In genomic region chr2:46847726-46848421, GRCh38 we compare ENCODE assay signal across 9 cellular contexts.
DNase-seq lines count a peak whose midpoint lies in the region; ATAC-seq, FAIRE-seq and TF ChIP-seq lines count a peak whose summit lies in the region.
"Had no signal": no experiment of that assay in that cellular context is flagged by ENCODE, and none has a peak within 500 bp of the region (broad histone marks: within the 10 kb centered on the region; RNA-seq: fewer than 3 reads in every experiment).

No MANE protein-coding gene starts in this region.

- H3K4me3 ChIP-seq in A549 (no peak overlapping the region), SJCRH30 (no peak overlapping the region), pancreas (no peak overlapping the region), Caco-2 (ENCODE audit: low read depth, low read length) (no peak overlapping the region), MG63 (no peak overlapping the region)
- H3K4me3 ChIP-seq: SK-N-MC had no signal

- TF ChIP-seq CTCF in A549 (IDR thresholded peaks at IDR 0.05), result no peak
- TF ChIP-seq CTCF in pancreas (IDR thresholded peaks at IDR 0.05), result no peak
- TF ChIP-seq CTCF in Caco-2 (IDR thresholded peaks at IDR 0.05; ENCODE audit: insufficient read depth in 1 of 2, low read depth in 1 of 2, low read length in 1 of 2, severe bottlenecking in 1 of 2, unreplicated experiment in 1 of 2), result no peak

- H3K9me3 ChIP-seq in A549, result peaks cover 2% of the 10 kb centered on the region; the same call in 1 of the 3 replicates
- H3K9me3 ChIP-seq in SJCRH30 (replicated peaks), result no peaks in the 10 kb centered on the region
- no peaks in the 10 kb centered on the region for H3K9me3 ChIP-seq in pancreas
- no peaks in the 10 kb centered on the region for H3K9me3 ChIP-seq in Caco-2
- no peaks in the 10 kb centered on the region for H3K9me3 ChIP-seq in MG63

- H3K4me2 ChIP-seq in A549, result peak overlapping the region; percentile 62

- no peaks in the 10 kb centered on the region for H3K36me3 ChIP-seq in SJCRH30
- H3K36me3 ChIP-seq in pancreas, result no peaks in the 10 kb centered on the region
- no peaks in the 10 kb centered on the region for H3K36me3 ChIP-seq in Caco-2 (ENCODE audit: control insufficient read depth, insufficient read depth, low read length)
- no peaks in the 10 kb centered on the region for H3K36me3 ChIP-seq in MG63

- H3K4me1 ChIP-seq in A549 (peaks cover 70% of the 10 kb centered on the region), SJCRH30 (peaks cover 28% of the 10 kb centered on the region), pancreas (peaks cover 45 to 59% (median 51%) of the 10 kb centered on the region in 3 donors), Caco-2 (no peaks in the 10 kb centered on the region)

- H3K36me3 Mint-ChIP-seq in Caco-2 (ENCODE audit: insufficient read depth, unreplicated experiment), result no peaks in the 10 kb centered on the region

- WGBS in A549 (ENCODE audit: missing lambda C conversion rate), result 84% methylated on average over 5 of the region's 5 CpGs
- 52 to 57% methylated on average over 5 of the region's 5 CpGs for WGBS in pancreas, 2 donors

- no peak for TF ChIP-seq POLR2A in A549 (IDR thresholded peaks at IDR 0.05; ENCODE audit: low read length)

- no peak overlapping the region for H3K27ac Mint-ChIP-seq in Caco-2 (ENCODE audit: unreplicated experiment)

- H3K4me3 Mint-ChIP-seq in Caco-2 (ENCODE audit: unreplicated experiment), result no peak overlapping the region

- H3K4me1 Mint-ChIP-seq in Caco-2 (ENCODE audit: low read depth, unreplicated experiment), result no peaks in the 10 kb centered on the region

- FAIRE-seq in A549 (lab: Jason Lieb, UNC) (no peak), pancreas (lab: Jason Lieb, UNC) (no peak)

- CTCF ChIA-PET in A549 (lab: Yijun Ruan, JAX), result interaction anchor here (0.8 to 1.7 kb wide), 5 partner anchors 8 to 99 kb away, joined by 3 to 5 read pairs (median 3); no protein-coding TSS in a partner anchor
- CTCF ChIA-PET in Caco-2 (lab: Charles Lee), result no interaction called here

- no peaks in the 10 kb centered on the region for H3K27me3 ChIP-seq in SJCRH30
- H3K27me3 ChIP-seq in pancreas, result no peaks in the 10 kb centered on the region
- H3K27me3 ChIP-seq in Caco-2 (replicated peaks; ENCODE audit: control insufficient read depth, insufficient read depth, low read length), result no peaks in the 10 kb centered on the region; the same call in 1 of the 2 replicates
- H3K27me3 ChIP-seq in MG63, result no peaks in the 10 kb centered on the region

- peaks cover 3% of the 10 kb centered on the region for H3K27me3 Mint-ChIP-seq in Caco-2 (ENCODE audit: insufficient read depth, unreplicated experiment)

- POLR2A ChIA-PET in A549 (lab: Yijun Ruan, JAX), result interaction anchor here (0.9 kb wide), 1 partner anchor 200 kb away, joined by 3 read pairs; no protein-coding TSS in a partner anchor
- POLR2A ChIA-PET in Caco-2 (lab: Charles Lee), result no interaction called here

- H3K9me3 Mint-ChIP-seq in Caco-2 (ENCODE audit: unreplicated experiment), result no peaks in the 10 kb centered on the region

- H3K27ac ChIP-seq in A549, result peak overlapping the region; percentile 97 to 99
- H3K27ac ChIP-seq in SJCRH30, result 0 out of 2 replicates have a peak overlapping the region, but pooled peaks have one; percentile 3
- peak overlapping the region; percentile 57 to 89 (median 75) for H3K27ac ChIP-seq in pancreas
- H3K27ac ChIP-seq: SK-N-MC had no signal

- intact Hi-C loops in pancreas (cut with DNase I), result no loop called here
- intact Hi-C loops in Caco-2 (cut with micrococcal nuclease; ENCODE audit: unreplicated experiment), result no loop called here

- no peak for DNase-seq in A549 (ENCODE audit: low read depth in 1 of 2, low spot score in 1 of 2)
- no peak for DNase-seq in SJCRH30
- peak; percentile 94 for DNase-seq in fibroblast of peridontal ligament (ENCODE audit: extremely low read depth)
- no peak for DNase-seq in pancreas
- no peak for DNase-seq in Caco-2
- no peak for DNase-seq in MG63

- no peak for TF ChIP-seq EP300 in A549 (IDR thresholded peaks at IDR 0.05)

- TF ChIP-seq RAD21 in A549 (conservative IDR thresholded peaks at IDR 0.05 in 1 of 2, IDR thresholded peaks at IDR 0.05 in 1 of 2), result no peak

- no TSS peak for BruUV-seq in Caco-2 (replicated peaks; lab: Mats Ljungman, UMichigan)

- peak; percentile 9 to 15; a peak in 3 of 6 replicates for ATAC-seq in A549
- peak in 2 of 4 donors; percentile 1 for ATAC-seq in pancreas
- no peak for ATAC-seq in GM21423 (IDR thresholded peaks at IDR 0.05; ENCODE audit: unreplicated experiment)
- ATAC-seq in HG02884 (IDR thresholded peaks at IDR 0.05; ENCODE audit: unreplicated experiment), result no peak

TF ChIP-seq in A549, 52 proteins besides CTCF, POLR2A, EP300 and RAD21:
- TF ChIP-seq CEBPB (IDR thresholded peaks at IDR 0.05), result peak; percentile 64 to 79; a peak in 3 of 4 replicates
- TF ChIP-seq HOXB5 (CRISPR knock-in tag; IDR thresholded peaks at IDR 0.05), result no peak

Comparison
In these comparisons a context has a peak if more than half of its experiments do, and no peak if none do; other contexts are left out.
1. ATAC-seq: peak in A549 (2 of 2); none in GM21423 (single experiment) and HG02884 (single experiment).
2. H3K27ac ChIP-seq: peak in every context shown above with its lines; median percentile 98 in A549; 75 in pancreas; 3 in SJCRH30.